8 cellular contexts compared by ENCODE assay signal in the genomic region with DNA sequence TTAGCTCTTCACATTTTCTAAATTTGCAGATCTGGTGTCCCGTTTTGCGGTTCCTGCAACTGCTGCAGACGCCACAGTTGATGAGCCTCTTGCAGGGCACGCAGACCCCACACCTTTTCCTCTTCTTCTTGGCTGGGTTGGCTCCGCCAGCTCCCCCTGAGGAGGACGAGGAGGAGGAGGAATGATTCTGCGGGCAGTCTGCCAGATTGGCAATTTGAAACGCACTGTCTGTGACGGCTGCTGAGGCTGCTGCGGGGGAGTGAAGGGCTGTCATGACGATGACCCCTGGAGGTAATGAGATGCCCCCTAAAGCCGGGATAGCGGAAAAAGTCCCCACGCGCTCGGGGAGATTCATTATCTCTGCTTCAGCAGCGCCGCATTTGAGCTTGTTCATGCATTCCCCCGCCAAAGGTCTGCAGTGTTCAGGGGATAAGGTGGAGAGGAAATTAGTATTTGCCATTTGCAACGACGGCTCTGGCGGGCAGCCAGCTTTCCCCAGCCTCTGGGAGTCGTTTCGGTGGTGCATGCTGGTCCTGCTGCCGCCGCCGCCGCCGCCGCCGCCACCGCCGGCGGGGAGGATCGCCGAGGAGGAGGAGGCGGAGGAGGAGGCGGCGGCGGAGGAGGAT. TPM values are rescaled to one million over a fixed set of nuclear protein-coding genes. Genes with fewer than 3 reads are reported as not detected.
DNase-seq lines count a peak whose midpoint lies in the region; ATAC-seq, FAIRE-seq and TF ChIP-seq lines count a peak whose summit lies in the region.

No MANE protein-coding gene starts in this region.

- H3K4me3 ChIP-seq in SJSA1 (peak overlapping the region; percentile 46), cardiac muscle cell (peak overlapping the region; percentile 61)

- peak overlapping the region; percentile 73 for H3K27ac Mint-ChIP-seq in activated naive CD8-positive, alpha-beta T cell treated with anti-CD3 and anti-CD28 coated beads for 36 hours
- no peak overlapping the region for H3K27ac Mint-ChIP-seq in osteocyte (ENCODE audit: unreplicated experiment)

- peak overlapping the region; percentile 71 for H3K4me3 Mint-ChIP-seq in activated naive CD8-positive, alpha-beta T cell treated with anti-CD3 and anti-CD28 coated beads for 36 hours
- H3K4me3 Mint-ChIP-seq in osteocyte (ENCODE audit: unreplicated experiment), result peak overlapping the region; percentile 76

- H3K27me3 ChIP-seq in SJSA1 (replicated peaks) (peaks cover 13% of the 10 kb centered on the region), cardiac muscle cell (no peaks in the 10 kb centered on the region)

- no peak for TF ChIP-seq POLR2A in H54 (IDR thresholded peaks at IDR 0.05; ENCODE audit: low read depth, low read length)

- peak; percentile 77 for DNase-seq in G401 (ENCODE audit: low spot score)
- DNase-seq in H54 (ENCODE audit: insufficient read length, low spot score), result peak; percentile 25
- peak; percentile 60 for DNase-seq in LoVo (ENCODE audit: low spot score)
- peak; percentile 52 to 69 for DNase-seq in SJSA1 (ENCODE audit: low read depth in 1 of 2, low spot score in 2 of 2)
- DNase-seq in activated naive CD8-positive, alpha-beta T cell treated with anti-CD3 and anti-CD28 coated beads for 36 hours, result peak; percentile 53
- peak; percentile 76 to 93 for DNase-seq in cardiac muscle cell (ENCODE audit: low read depth in 1 of 2, low spot score in 1 of 2)
- DNase-seq in osteocyte (ENCODE audit: extremely low spot score, unreplicated experiment), result peak; percentile 85

- TF ChIP-seq CTCF in cardiac muscle cell (IDR thresholded peaks at IDR 0.05; ENCODE audit: low read depth, low read length) (no peak), osteocyte (IDR thresholded peaks at IDR 0.05) (no peak)

- no peaks in the 10 kb centered on the region for H3K36me3 ChIP-seq in SJSA1
- H3K36me3 ChIP-seq in cardiac muscle cell, result no peaks in the 10 kb centered on the region

- peaks cover 3% of the 10 kb centered on the region for H3K36me3 Mint-ChIP-seq in activated naive CD8-positive, alpha-beta T cell treated with anti-CD3 and anti-CD28 coated beads for 36 hours
- no peaks in the 10 kb centered on the region for H3K36me3 Mint-ChIP-seq in osteocyte (ENCODE audit: unreplicated experiment)

- peaks cover 11% of the 10 kb centered on the region for H3K4me1 ChIP-seq in SJSA1 (replicated peaks)
- peaks cover 32% of the 10 kb centered on the region for H3K4me1 ChIP-seq in cardiac muscle cell (ENCODE audit: low read depth)

- H3K9me3 Mint-ChIP-seq in activated naive CD8-positive, alpha-beta T cell treated with anti-CD3 and anti-CD28 coated beads for 36 hours, result no peaks in the 10 kb centered on the region
- H3K9me3 Mint-ChIP-seq in osteocyte (ENCODE audit: unreplicated experiment), result no peaks in the 10 kb centered on the region

- H3K9me3 ChIP-seq in SJSA1 (replicated peaks) (no peaks in the 10 kb centered on the region), cardiac muscle cell (ENCODE audit: low read depth) (no peaks in the 10 kb centered on the region)

- ATAC-seq in esophagus mucosa, result no peak

- no peak for FAIRE-seq in H54 (lab: Jason Lieb, UNC)

- in situ Hi-C loops in G401 (cut with HindIII; ENCODE audit: low sequenced_read_pairs), result no loop called here

- H3K27ac ChIP-seq in SJSA1 (no peak overlapping the region), cardiac muscle cell (peak overlapping the region; percentile 77)

- H3K27me3 Mint-ChIP-seq in activated naive CD8-positive, alpha-beta T cell treated with anti-CD3 and anti-CD28 coated beads for 36 hours, result peaks cover 90% of the 10 kb centered on the region
- peaks cover 80% of the 10 kb centered on the region for H3K27me3 Mint-ChIP-seq in osteocyte (ENCODE audit: unreplicated experiment)

- H3K4me1 Mint-ChIP-seq in activated naive CD8-positive, alpha-beta T cell treated with anti-CD3 and anti-CD28 coated beads for 36 hours, result peaks cover 37% of the 10 kb centered on the region
- H3K4me1 Mint-ChIP-seq in osteocyte (ENCODE audit: unreplicated experiment), result peaks cover 27% of the 10 kb centered on the region

RNA-seq across cellular contexts. Expression of gene CXXC4, which starts 3.8 kb away (rescaled TPM):
- 1.9 and 2.8 TPM in 2 replicates for total RNA-seq in G401 (2014; rRNA removed; shearing (Covaris generic))
- 0.37 and 0.56 TPM in 2 replicates for total RNA-seq in SJSA1 (2014; rRNA removed; shearing (Covaris generic))
- total RNA-seq in activated naive CD8-positive, alpha-beta T cell treated with anti-CD3 and anti-CD28 coated beads for 36 hours, result under 1 TPM in 1 of 2 experiments, not detected in 1; 0.04 TPM
- total RNA-seq in cardiac muscle cell, result 12.6 and 20.2 TPM in 2 replicates
- 10.6 and 19.3 TPM in 2 replicates for polyA plus RNA-seq in cardiac muscle cell
- not detected in 2 replicates for total RNA-seq in osteocyte
- 0.12 TPM for total RNA-seq in esophagus mucosa

Comparison
In these comparisons a context has a peak if more than half of its experiments do, and no peak if none do; other contexts are left out.
1. DNase-seq: peak in every context shown above with its lines; median percentile 85 in osteocyte; 84 in cardiac muscle cell; 77 in G401; 60 in SJSA1; 60 in LoVo; 53 in activated naive CD8-positive, alpha-beta T cell treated with anti-CD3 and anti-CD28 coated beads for 36 hours; 25 in H54.